In genomic region chr2:39995005-39995732, GRCh38 we compare ENCODE assay signal across 16 cellular contexts.
"Had no signal": no experiment of that assay in that cellular context is flagged by ENCODE, and none has a peak within 500 bp of the region (broad histone marks: within the 10 kb centered on the region; RNA-seq: fewer than 3 reads in every experiment).

No MANE protein-coding gene starts in this region.

- H3K4me1 Mint-ChIP-seq: activated naive CD4-positive, alpha-beta T cell treated with anti-CD3 and anti-CD28 coated beads, Interleukin-2, amount 50 U/mL, for 24 hours; memory B cell; naive thymus-derived CD8-positive, alpha-beta T cell; stimulated activated memory B cell treated with anti-CD40 and anti-IgM and Interleukin-4, amounts not matched to agents 10 μg/mL and 1 μg/mL and 100 μg/mL, for 72 hours had no signal

- ATAC-seq: activated CD4-positive, CD25-positive, alpha-beta regulatory T cell treated with anti-CD3 and anti-CD28 coated beads, Interleukin-2, amount 50 U/mL, for 24 hours; body of pancreas; naive thymus-derived CD8-positive, alpha-beta T cell; stimulated activated memory B cell treated with anti-CD40 and anti-IgM and Interleukin-4, amounts not matched to agents 10 μg/mL and 1 μg/mL and 100 μg/mL, for 72 hours had no signal

- DNase-seq: activated CD4-positive, alpha-beta memory T cell treated with anti-CD3 and anti-CD28 coated beads for 36 hours; activated CD8-positive, alpha-beta memory T cell treated with anti-CD3 and anti-CD28 coated beads, Interleukin-2, amount 50 U/mL, for 4 hours; amniotic stem cell; body of pancreas; central memory CD4-positive, alpha-beta T cell; esophagus squamous epithelium; hippocampal formation; left ventricle myocardium inferior; naive thymus-derived CD8-positive, alpha-beta T cell; stimulated activated CD4-positive, alpha-beta T cell treated with anti-CD3 and anti-CD28 coated beads, Interleukin-2, amount 100 ng/mL, for 48 hours; substantia nigra; T1000 had no signal

- H3K4me3 Mint-ChIP-seq: activated CD4-positive, alpha-beta memory T cell treated with anti-CD3 and anti-CD28 coated beads for 36 hours; activated naive CD4-positive, alpha-beta T cell treated with anti-CD3 and anti-CD28 coated beads, Interleukin-2, amount 50 U/mL, for 24 hours; memory B cell; naive thymus-derived CD8-positive, alpha-beta T cell; stimulated activated memory B cell treated with anti-CD40 and anti-IgM and Interleukin-4, amounts not matched to agents 10 μg/mL and 1 μg/mL and 100 μg/mL, for 72 hours had no signal

- H3K36me3 Mint-ChIP-seq: activated CD4-positive, alpha-beta memory T cell treated with anti-CD3 and anti-CD28 coated beads for 36 hours; activated naive CD4-positive, alpha-beta T cell treated with anti-CD3 and anti-CD28 coated beads, Interleukin-2, amount 50 U/mL, for 24 hours; memory B cell; naive thymus-derived CD8-positive, alpha-beta T cell; stimulated activated memory B cell treated with anti-CD40 and anti-IgM and Interleukin-4, amounts not matched to agents 10 μg/mL and 1 μg/mL and 100 μg/mL, for 72 hours had no signal

- H3K27me3 Mint-ChIP-seq: activated CD4-positive, alpha-beta memory T cell treated with anti-CD3 and anti-CD28 coated beads for 36 hours; activated naive CD4-positive, alpha-beta T cell treated with anti-CD3 and anti-CD28 coated beads, Interleukin-2, amount 50 U/mL, for 24 hours; memory B cell; stimulated activated memory B cell treated with anti-CD40 and anti-IgM and Interleukin-4, amounts not matched to agents 10 μg/mL and 1 μg/mL and 100 μg/mL, for 72 hours had no signal

- H3K9me3 Mint-ChIP-seq: activated CD4-positive, alpha-beta memory T cell treated with anti-CD3 and anti-CD28 coated beads for 36 hours; activated naive CD4-positive, alpha-beta T cell treated with anti-CD3 and anti-CD28 coated beads, Interleukin-2, amount 50 U/mL, for 24 hours; memory B cell; naive thymus-derived CD8-positive, alpha-beta T cell; stimulated activated memory B cell treated with anti-CD40 and anti-IgM and Interleukin-4, amounts not matched to agents 10 μg/mL and 1 μg/mL and 100 μg/mL, for 72 hours had no signal

- H3K27ac Mint-ChIP-seq: activated CD4-positive, alpha-beta memory T cell treated with anti-CD3 and anti-CD28 coated beads for 36 hours; activated naive CD4-positive, alpha-beta T cell treated with anti-CD3 and anti-CD28 coated beads, Interleukin-2, amount 50 U/mL, for 24 hours; memory B cell; naive thymus-derived CD8-positive, alpha-beta T cell; stimulated activated memory B cell treated with anti-CD40 and anti-IgM and Interleukin-4, amounts not matched to agents 10 μg/mL and 1 μg/mL and 100 μg/mL, for 72 hours had no signal
